Comparison of ENCODE assay signal across 8 cellular contexts in genomic region chr4:72567821-72568620, GRCh38. TPM values are rescaled to one million over a fixed set of nuclear protein-coding genes. Genes with fewer than 3 reads are reported as not detected.
DNase-seq lines count a peak whose midpoint lies in the region; ATAC-seq, FAIRE-seq and TF ChIP-seq lines count a peak whose summit lies in the region.

No MANE protein-coding gene starts in this region.

- H4K20me1 ChIP-seq in SK-N-SH (ENCODE audit: insufficient read depth) (no peaks in the 10 kb centered on the region), HepG2 (ENCODE audit: insufficient read depth, low read length) (no peaks in the 10 kb centered on the region)

- in situ Hi-C loops in HepG2 (cut with HindIII; ENCODE audit: extremely low pct_ligation_motif_present, low pct_unique_long_range_greater_than_20kb), result no loop called here

- peak; percentile 51 for TF ChIP-seq CTCF in SK-N-SH (IDR thresholded peaks at IDR 0.05)
- no peak for TF ChIP-seq CTCF in HepG2 (CRISPR knock-in tag; IDR thresholded peaks at IDR 0.05)

- H3K4me3 ChIP-seq in SK-N-SH (ENCODE audit: low read depth in 2 of 2, low read length in 1 of 2), result peak overlapping the region; percentile 76 to 81
- H3K4me3 ChIP-seq in HepG2 (replicated peaks in 1 of 3; ENCODE audit: insufficient read depth in 1 of 3, low read depth in 2 of 3, low read length in 3 of 3), result peak overlapping the region in 2 of 3 experiments; percentile 15 to 50; a peak in 3 of 6 replicates

- H3K4me3 Mint-ChIP-seq in stimulated activated naive CD8-positive, alpha-beta T cell treated with anti-CD3 and anti-CD28 coated beads, Interleukin-15, Interleukin-2, amounts not matched to agents 100 ng/mL and 50 ng/mL, for 24 hours, result peak overlapping the region; percentile 38

- no peaks in the 10 kb centered on the region for H3K9me3 Mint-ChIP-seq in stimulated activated naive CD8-positive, alpha-beta T cell treated with anti-CD3 and anti-CD28 coated beads, Interleukin-15, Interleukin-2, amounts not matched to agents 100 ng/mL and 50 ng/mL, for 24 hours

- no peak for FAIRE-seq in HepG2 (lab: Jason Lieb, UNC)

- H2AFZ ChIP-seq in SK-N-SH (ENCODE audit: low read depth) (peak overlapping the region; percentile 88), HepG2 (ENCODE audit: low read length) (no peak overlapping the region)

- no peaks in the 10 kb centered on the region for H3K36me3 Mint-ChIP-seq in stimulated activated naive CD8-positive, alpha-beta T cell treated with anti-CD3 and anti-CD28 coated beads, Interleukin-15, Interleukin-2, amounts not matched to agents 100 ng/mL and 50 ng/mL, for 24 hours (ENCODE audit: low read depth)

- ATAC-seq in HG03442 (IDR thresholded peaks at IDR 0.05; ENCODE audit: unreplicated experiment) (peak; percentile 36), HepG2 (peak; percentile 76)

- H3K9ac ChIP-seq in SK-N-SH (peak overlapping the region; percentile 17; the same call in 1 of the 2 replicates), HepG2 (ENCODE audit: insufficient read depth, low read depth, low read length) (no peak overlapping the region)

- under 1% methylated on average over 29 of the region's 40 CpGs for WGBS in SK-N-SH (ENCODE audit: low lambda C conversion rate)
- WGBS in HepG2 (ENCODE audit: low lambda C conversion rate), result 1% methylated on average over 17 of the region's 40 CpGs

- H3K4me2 ChIP-seq in SK-N-SH, result peak overlapping the region; percentile 97
- H3K4me2 ChIP-seq in HepG2 (ENCODE audit: low read depth, low read length), result peak overlapping the region; percentile 76

- no peaks in the 10 kb centered on the region for H3K9me2 ChIP-seq in SK-N-SH

- CTCF ChIA-PET in SK-N-SH (lab: Yijun Ruan, JAX), result interaction anchor here (0.7 to 2.3 kb wide), 18 partner anchors 10 to 273 kb away, joined by 3 to 10 read pairs (median 4); no protein-coding TSS in a partner anchor
- CTCF ChIA-PET in HepG2 (lab: Yijun Ruan, JAX; ENCODE audit: low intra/inter-chr PET ratio, low total read pairs), result no interaction called here

- H3K36me3 ChIP-seq in SK-N-SH (replicated peaks in 1 of 2; ENCODE audit: control insufficient read depth in 1 of 2, insufficient read depth in 2 of 2, low read length in 1 of 2) (no peaks in the 10 kb centered on the region), HepG2 (replicated peaks in 1 of 2; ENCODE audit: control insufficient read depth in 1 of 2, insufficient read depth in 2 of 2, low read length in 2 of 2) (no peaks in the 10 kb centered on the region)

- DNase-seq in activated effector memory CD4-positive, alpha-beta T cell treated with anti-CD3 and anti-CD28 coated beads, Interleukin-2, amount 50 U/mL, for 16 hours, result peak; percentile 60
- no peak for DNase-seq in activated effector memory CD4-positive, alpha-beta T cell treated with Interleukin-2 at 50 U/mL for 16 hours
- DNase-seq in SK-N-SH (peak; percentile 69), ecto neural progenitor cell (ENCODE audit: low spot score) (peak; percentile 84), HepG2 (ENCODE audit: low spot score) (peak; percentile 3), SHP77 (lab: John Stamatoyannopoulos, UW) (no peak)

- H3K27ac ChIP-seq in SK-N-SH (ENCODE audit: low read depth in 2 of 2, low read length in 1 of 2) (peak overlapping the region; percentile 27 to 83; a peak in 3 of 4 replicates), HepG2 (ENCODE audit: extremely low read length, insufficient read depth, low read length) (no peak overlapping the region)

- no peak for TF ChIP-seq POLR2A in HepG2 (IDR thresholded peaks at IDR 0.05; ENCODE audit: insufficient read depth in 1 of 2, low read depth in 2 of 2, low read length in 2 of 2)

- H3K4me1 ChIP-seq in SK-N-SH (ENCODE audit: control insufficient read depth in 1 of 2, insufficient read depth in 2 of 2, low read depth in 1 of 2, low read length in 1 of 2), result peaks cover 0 to 4% of the 10 kb centered on the region in 2 experiments; a peak in 2 of 4 replicates
- H3K4me1 ChIP-seq in HepG2 (ENCODE audit: insufficient read depth, low read length), result peaks cover 16% of the 10 kb centered on the region

- H3K9me3 ChIP-seq in SK-N-SH (no peaks in the 10 kb centered on the region), HepG2 (ENCODE audit: low read length) (no peaks in the 10 kb centered on the region)

- H3K4me1 Mint-ChIP-seq in stimulated activated naive CD8-positive, alpha-beta T cell treated with anti-CD3 and anti-CD28 coated beads, Interleukin-15, Interleukin-2, amounts not matched to agents 100 ng/mL and 50 ng/mL, for 24 hours (ENCODE audit: low read depth), result peaks cover 25% of the 10 kb centered on the region

- H3K27me3 ChIP-seq in SK-N-SH (ENCODE audit: insufficient read depth) (no peaks in the 10 kb centered on the region; the same call in 1 of the 2 replicates), HepG2 (ENCODE audit: control insufficient read depth in 1 of 2, insufficient read depth in 2 of 2, low read length in 2 of 2) (peaks cover 5 to 27% of the 10 kb centered on the region in 2 experiments)

- POLR2A ChIA-PET in SK-N-SH (lab: Yijun Ruan, JAX), result interaction anchor here (0.6 to 1.3 kb wide), 3 partner anchors 23 to 904 kb away, joined by 4 to 9 read pairs (median 4); no protein-coding TSS in a partner anchor
- POLR2A ChIA-PET in HepG2 (lab: Yijun Ruan, JAX), result no interaction called here

- H3K27me3 Mint-ChIP-seq in stimulated activated naive CD8-positive, alpha-beta T cell treated with anti-CD3 and anti-CD28 coated beads, Interleukin-15, Interleukin-2, amounts not matched to agents 100 ng/mL and 50 ng/mL, for 24 hours, result peaks cover 58% of the 10 kb centered on the region

- no peak for TF ChIP-seq EP300 in SK-N-SH (IDR thresholded peaks at IDR 0.05; ENCODE audit: borderline replicate concordance in 1 of 2, low read depth in 1 of 2, low read length in 1 of 2)
- TF ChIP-seq EP300 in HepG2 (IDR thresholded peaks at IDR 0.05; ENCODE audit: low read depth in 2 of 2, low read length in 2 of 2), result no peak
- no peak for TF ChIP-seq EP300 in HepG2 (CRISPR knock-in tag; IDR thresholded peaks at IDR 0.05; ENCODE audit: borderline replicate concordance)

- TF ChIP-seq RAD21 in SK-N-SH (IDR thresholded peaks at IDR 0.05; ENCODE audit: low read length) (no peak), HepG2 (CRISPR knock-in tag; IDR thresholded peaks at IDR 0.05) (no peak)

- H3K79me2 ChIP-seq in SK-N-SH (ENCODE audit: insufficient read depth) (no peaks in the 10 kb centered on the region), HepG2 (ENCODE audit: insufficient read depth, low read length) (no peaks in the 10 kb centered on the region)

- H3K27ac Mint-ChIP-seq in stimulated activated naive CD8-positive, alpha-beta T cell treated with anti-CD3 and anti-CD28 coated beads, Interleukin-15, Interleukin-2, amounts not matched to agents 100 ng/mL and 50 ng/mL, for 24 hours, result no peak overlapping the region

- BruUV-seq in HepG2 (replicated peaks; lab: Mats Ljungman, UMichigan), result no TSS peak

- no peaks in the 10 kb centered on the region for H3F3A ChIP-seq in SK-N-SH (replicated peaks; ENCODE audit: insufficient read depth)

- intact Hi-C loops in HepG2 (cut with micrococcal nuclease; ENCODE audit: unreplicated experiment), result no loop called here

TF ChIP-seq in SK-N-SH, 30 proteins besides CTCF, POLR2A, EP300 and RAD21 (continues in another document):
- no peak for TF ChIP-seq RFX5 (IDR thresholded peaks at IDR 0.05; ENCODE audit: low read length)
- no peak for TF ChIP-seq RCOR1 (IDR thresholded peaks at IDR 0.05; ENCODE audit: low read length)
- no peak for TF ChIP-seq YY1 (IDR thresholded peaks at IDR 0.05; ENCODE audit: low read depth)

TF ChIP-seq in HepG2, 621 proteins besides CTCF, POLR2A, EP300 and RAD21 (continues in another document):
- no peak for TF ChIP-seq ZBTB44 (CRISPR knock-in tag; IDR thresholded peaks at IDR 0.05)
- no peak for TF ChIP-seq PAWR (CRISPR knock-in tag; IDR thresholded peaks at IDR 0.05; ENCODE audit: borderline replicate concordance)
- 0 out of 2 replicates have a peak, but pooled peaks have one; percentile 25 for TF ChIP-seq EZH2 (conservative IDR thresholded peaks at IDR 0.05; ENCODE audit: low read depth, low read length)
- no peak for TF ChIP-seq SMARCC2 (IDR thresholded peaks at IDR 0.05)

RNA-seq across cellular contexts. Expression of gene ADAMTS3, which starts 1.0 kb away (rescaled TPM):
- 0.99 and 1.3 TPM in 2 replicates for polyA plus RNA-seq in SK-N-SH (2012; rRNA removed)
- 1.1 and 1.3 TPM in 2 replicates for polyA plus RNA-seq in SK-N-SH (2012; cell fraction: cytosol; rRNA removed)
- polyA plus RNA-seq in SK-N-SH (2012; cell fraction: nucleus; rRNA removed), result 1.2 and 1.6 TPM in 2 replicates
- total RNA-seq in HepG2 (2016; rRNA removed; fragmentation: Illumina TruSeq; extraction: Trizol), result not detected in 2 replicates
- total RNA-seq in HepG2 (2016; cell fraction: cytosol; rRNA removed; fragmentation: Illumina TruSeq; extraction: Trizol; ENCODE audit: low read depth), result not detected in 2 replicates
- total RNA-seq in HepG2 (2016; cell fraction: insoluble cytoplasmic fraction; rRNA removed; fragmentation: Illumina TruSeq; extraction: Trizol), result not detected in 2 replicates
- not detected in 2 replicates for total RNA-seq in HepG2 (2016; cell fraction: membrane; rRNA removed; fragmentation: Illumina TruSeq; extraction: Trizol)
- not detected in 2 replicates for total RNA-seq in HepG2 (2016; cell fraction: nucleus; rRNA removed; fragmentation: Illumina TruSeq; extraction: Trizol)
- polyA plus RNA-seq in HepG2 (2011; rRNA removed), result not detected in 2 replicates
- polyA plus RNA-seq in HepG2 (2011; cell fraction: cytosol; rRNA removed), result not detected in 2 replicates
- not detected in 2 replicates for polyA plus RNA-seq in HepG2 (2011; cell fraction: nucleus; rRNA removed)
- polyA plus RNA-seq in HepG2 (2012), result not detected in 2 replicates
- polyA plus RNA-seq in HepG2 (2016; cell fraction: cytosol; fragmentation: Illumina TruSeq; extraction: Trizol; ENCODE audit: low read depth), result not detected in 2 replicates
- polyA plus RNA-seq in HepG2 (2016; cell fraction: insoluble cytoplasmic fraction; fragmentation: Illumina TruSeq; extraction: Trizol; ENCODE audit: low read depth), result not detected in 2 replicates
- not detected in 2 replicates for polyA plus RNA-seq in HepG2 (2016; cell fraction: membrane; fragmentation: Illumina TruSeq; extraction: Trizol; ENCODE audit: low read depth)
- polyA plus RNA-seq in HepG2 (2016; cell fraction: nucleus; fragmentation: Illumina TruSeq; extraction: Trizol; ENCODE audit: insufficient read depth, low read depth), result not detected in 2 replicates
- 0.04 TPM in 1 of 2 replicates, not detected in the other for polyA minus RNA-seq in HepG2 (2011; rRNA and poly(A)+ RNA removed; ENCODE audit: low replicate concordance)
- not detected in 2 replicates for polyA minus RNA-seq in HepG2 (2011; cell fraction: cytosol; rRNA and poly(A)+ RNA removed)
- polyA minus RNA-seq in HepG2 (2011; cell fraction: nucleus; rRNA and poly(A)+ RNA removed), result not detected in 2 replicates

Comparison
In these comparisons a context has a peak if more than half of its experiments do, and no peak if none do; other contexts are left out.
1. DNase-seq: peak in activated effector memory CD4-positive, alpha-beta T cell treated with anti-CD3 and anti-CD28 coated beads, Interleukin-2, amount 50 U/mL, for 16 hours (single experiment), SK-N-SH (single experiment), ecto neural progenitor cell (single experiment) and HepG2 (single experiment); none in activated effector memory CD4-positive, alpha-beta T cell treated with Interleukin-2 at 50 U/mL for 16 hours (single experiment) and SHP77 (0 of 2).